Comparison of ENCODE assay signal across 23 cellular contexts in genomic region chr6:47495207-47495606, GRCh38. TPM values are rescaled to one million over a fixed set of nuclear protein-coding genes. Genes with fewer than 3 reads are reported as not detected.
DNase-seq lines count a peak whose midpoint lies in the region; ATAC-seq, FAIRE-seq and TF ChIP-seq lines count a peak whose summit lies in the region.
"Had no signal": no experiment of that assay in that cellular context is flagged by ENCODE, and none has a peak within 500 bp of the region (broad histone marks: within the 10 kb centered on the region; RNA-seq: fewer than 3 reads in every experiment).

No MANE protein-coding gene starts in this region.

- H2BK120ac ChIP-seq in H1 (replicated peaks; ENCODE audit: low read depth, low read length) (no peak overlapping the region), trophoblast cell (ENCODE audit: insufficient read depth, low read length, poor library complexity) (no peak overlapping the region)

- H3K4ac ChIP-seq in H1 (replicated peaks; ENCODE audit: insufficient read length, low read depth, low read length) (no peak overlapping the region), trophoblast cell (ENCODE audit: low read depth, low read length) (peak overlapping the region; percentile 57)

- no peaks in the 10 kb centered on the region for H3K9me2 ChIP-seq in GM23338 (ENCODE audit: insufficient read depth)

- ATAC-seq in GM23338: no peak; the same call in 2 of the 3 replicates
- no peak for ATAC-seq in GM18498 (IDR thresholded peaks at IDR 0.05; ENCODE audit: unreplicated experiment)
- ATAC-seq in HG03457 (IDR thresholded peaks at IDR 0.05; ENCODE audit: unreplicated experiment): no peak

- H3K36me3 Mint-ChIP-seq in GM23338 (ENCODE audit: low read depth): peaks cover 6% of the 10 kb centered on the region; the same call in 1 of the 3 replicates
- H3K36me3 Mint-ChIP-seq in activated CD4-positive, alpha-beta T cell treated with anti-CD3 and anti-CD28 coated beads, Interleukin-2, amount 10 ng/mL, durations not matched to agents 7 days and 5 days (ENCODE audit: low read depth): peaks cover 8% of the 10 kb centered on the region
- H3K36me3 Mint-ChIP-seq: CD4-positive, CD25-positive, alpha-beta regulatory T cell had no signal

- DNase-seq in GM23338 (ENCODE audit: low spot score) (no peak), H1 (ENCODE audit: low read depth in 1 of 2, low spot score in 2 of 2) (no peak), trophoblast cell (peak in 1 of 2 donors; percentile 52), vagina (ENCODE audit: extremely low spot score in 2 of 2) (no peak)
- no peak for DNase-seq in activated CD4-positive, alpha-beta T cell treated with anti-CD3 and anti-CD28 coated beads, Interleukin-2, amount 10 ng/mL, durations not matched to agents 7 days and 5 days
- DNase-seq: ACHN; BE2C; C1 segment of cervical spinal cord; Caco-2; CD4-positive, CD25-positive, alpha-beta regulatory T cell; DMS153; DMS79; GDM1; H7; IMR-90; Karpas-422; KBM-7 had no signal

- H3K9me3 ChIP-seq in HEK293 (ENCODE audit: control insufficient read depth, insufficient read depth, low read depth, low read length): no peaks in the 10 kb centered on the region
- H3K9me3 ChIP-seq in H1 (ENCODE audit: insufficient read depth in 2 of 2, low read depth in 1 of 2, low read length in 1 of 2): no peaks in the 10 kb centered on the region
- no peaks in the 10 kb centered on the region for H3K9me3 ChIP-seq in trophoblast cell (ENCODE audit: insufficient read depth, low read depth, low read length)
- H3K9me3 ChIP-seq in vagina: no peaks in the 10 kb centered on the region
- H3K9me3 ChIP-seq: BE2C had no signal

- no peak for FAIRE-seq in H1 (lab: Jason Lieb, UNC)
- FAIRE-seq: A204.1, GM19239, HTR-8/SVneo had no signal

- no peak overlapping the region for H4K5ac ChIP-seq in H1 (ENCODE audit: insufficient read length, low read depth, low read length)

- H3K23ac ChIP-seq in H1 (ENCODE audit: insufficient read length): no peak overlapping the region
- H3K23ac ChIP-seq in trophoblast cell (ENCODE audit: low read length): no peak overlapping the region

- no peak overlapping the region for H3K14ac ChIP-seq in H1 (ENCODE audit: insufficient read length)
- no peak overlapping the region for H3K14ac ChIP-seq in trophoblast cell (ENCODE audit: low read length)

- H3K56ac ChIP-seq in H1 (replicated peaks; ENCODE audit: insufficient read length, low read depth, low read length): no peak overlapping the region

- no peak overlapping the region for H3K4me2 ChIP-seq in GM23338
- 0 out of 4 replicates have a peak overlapping the region, but pooled peaks of 1 of the 2 experiments have one; percentile 32 for H3K4me2 ChIP-seq in H1 (ENCODE audit: insufficient read depth in 1 of 2, low read depth in 2 of 2, low read length in 2 of 2)
- H3K4me2 ChIP-seq in trophoblast cell (ENCODE audit: low read length): no peak overlapping the region

- peaks cover 75% of the 10 kb centered on the region for H3K4me1 Mint-ChIP-seq in GM23338
- peaks cover 19% of the 10 kb centered on the region for H3K4me1 Mint-ChIP-seq in activated CD4-positive, alpha-beta T cell treated with anti-CD3 and anti-CD28 coated beads, Interleukin-2, amount 10 ng/mL, durations not matched to agents 7 days and 5 days

- H2BK20ac ChIP-seq in H1 (ENCODE audit: low read length): no peak overlapping the region

- H3K4me1 ChIP-seq in GM23338 (ENCODE audit: insufficient read depth) (peaks cover 70% of the 10 kb centered on the region), HEK293 (ENCODE audit: control insufficient read depth, insufficient read depth, low read length) (peaks cover 14% of the 10 kb centered on the region; the same call in 1 of the 2 replicates), H1 (replicated peaks in 1 of 4; ENCODE audit: control insufficient read depth in 3 of 4, insufficient read depth in 4 of 4, low read length in 3 of 4) (peaks cover 2 to 13% (median 6%) of the 10 kb centered on the region in 4 experiments; a peak in 5 of 7 replicates), trophoblast cell (ENCODE audit: control insufficient read depth in 1 of 2, insufficient read depth in 2 of 2, low read length in 2 of 2) (no peaks in the 10 kb centered on the region), vagina (peaks cover 28% of the 10 kb centered on the region)
- H3K4me1 ChIP-seq: BE2C had no signal

- no peak overlapping the region for H4K12ac ChIP-seq in trophoblast cell (ENCODE audit: low read depth, low read length)

- POLR2A ChIA-PET in HEK293 (lab: Yijun Ruan, JAX) (interaction anchor here (1.3 kb wide), 1 partner anchor 18 kb away, joined by 3 read pairs; the partner anchor contains the start of gene CD2AP), H1 (lab: Charles Lee; ENCODE audit: partially characterized antibody) (interaction anchor here (1.7 kb wide), 1 partner anchor 17 kb away, joined by 6 read pairs; the partner anchor contains the start of gene CD2AP)
- POLR2A ChIA-PET in activated CD4-positive, alpha-beta T cell treated with anti-CD3 and anti-CD28 coated beads, Interleukin-2, amount 10 ng/mL, durations not matched to agents 7 days and 5 days (lab: Charles Lee): no interaction called here

- no peaks in the 10 kb centered on the region for H3K23me2 ChIP-seq in H1 (ENCODE audit: low read depth, low read length)

- H2BK15ac ChIP-seq in H1 (ENCODE audit: low read length): no peak overlapping the region

- no peaks in the 10 kb centered on the region for H3F3A ChIP-seq in GM23338 (replicated peaks; ENCODE audit: low read depth)

- H3K36me3 ChIP-seq in GM23338 (ENCODE audit: insufficient read depth) (no peaks in the 10 kb centered on the region), HEK293 (ENCODE audit: control insufficient read depth in 2 of 2, insufficient read depth in 1 of 2, low read length in 2 of 2) (no peaks in the 10 kb centered on the region), H1 (ENCODE audit: control insufficient read depth in 2 of 4, insufficient read depth in 4 of 4, low read length in 3 of 4) (no peaks in the 10 kb centered on the region), trophoblast cell (ENCODE audit: control insufficient read depth in 1 of 2, insufficient read depth in 2 of 2, low read length in 2 of 2) (no peaks in the 10 kb centered on the region), vagina (no peaks in the 10 kb centered on the region)
- H3K36me3 ChIP-seq: BE2C had no signal

- H2AFZ ChIP-seq in GM23338: no peak overlapping the region
- no peak overlapping the region for H2AFZ ChIP-seq in H1 (ENCODE audit: low read length)
- no peak overlapping the region for H2AFZ ChIP-seq in trophoblast cell (ENCODE audit: insufficient read depth, low read length, poor library complexity)

- H3K79me2 ChIP-seq in GM23338 (replicated peaks; ENCODE audit: insufficient read depth): peaks cover 100% of the 10 kb centered on the region
- H3K79me2 ChIP-seq in H1 (ENCODE audit: control insufficient read depth in 1 of 2, insufficient read depth in 2 of 2, low read length in 2 of 2): peaks cover 49 to 100% of the 10 kb centered on the region in 2 experiments
- H3K79me2 ChIP-seq in trophoblast cell (ENCODE audit: control insufficient read depth, insufficient read depth, low read length, poor library complexity): peaks cover 8% of the 10 kb centered on the region

- H3K4me3 ChIP-seq in GM23338 (no peak overlapping the region), HEK293 (ENCODE audit: low read depth, low read length) (no peak overlapping the region), H1 (ENCODE audit: extremely low read depth in 1 of 4, insufficient read depth in 2 of 4, low read depth in 3 of 4, low read length in 4 of 4) (no peak overlapping the region), trophoblast cell (ENCODE audit: low read depth, low read length) (no peak overlapping the region), vagina (no peak overlapping the region)

- no peak overlapping the region for H4K8ac ChIP-seq in H1 (ENCODE audit: extremely low read depth, insufficient read depth, low read length)
- no peak overlapping the region for H4K8ac ChIP-seq in trophoblast cell (ENCODE audit: low read depth, low read length)

- H2BK5ac ChIP-seq in H1 (ENCODE audit: low read depth, low read length) (peak overlapping the region; percentile 60; the same call in 1 of the 2 replicates), trophoblast cell (ENCODE audit: low read depth, low read length, poor library complexity) (no peak overlapping the region)

- H3K18ac ChIP-seq in H1 (ENCODE audit: extremely low read depth, low read length) (no peak overlapping the region), trophoblast cell (ENCODE audit: low read length) (no peak overlapping the region)

- H3K27me3 ChIP-seq in GM23338 (ENCODE audit: insufficient read depth) (no peaks in the 10 kb centered on the region), H1 (replicated peaks in 1 of 4; ENCODE audit: control insufficient read depth in 3 of 4, extremely low read depth in 1 of 4, insufficient read depth in 3 of 4, low read length in 3 of 4) (no peaks in the 10 kb centered on the region), trophoblast cell (ENCODE audit: insufficient read depth, low read length) (no peaks in the 10 kb centered on the region), vagina (no peaks in the 10 kb centered on the region)
- H3K27me3 ChIP-seq: BE2C had no signal

- TF ChIP-seq POLR2A in H1 (IDR thresholded peaks at IDR 0.05; ENCODE audit: control extremely low read depth in 1 of 2, low read depth in 2 of 2, low read length in 2 of 2) (no peak), vagina (IDR thresholded peaks at IDR 0.05) (no peak)

- TF ChIP-seq CTCF in GM23338 (conservative IDR thresholded peaks at IDR 0.05; ENCODE audit: low read depth in 2 of 2): no peak
- no peak for TF ChIP-seq CTCF in HEK293 (tag by site-specific recombination; IDR thresholded peaks at IDR 0.05)
- TF ChIP-seq CTCF in H1 (IDR thresholded peaks at IDR 0.05; ENCODE audit: control extremely low read depth in 1 of 3, insufficient read depth in 1 of 3, low read depth in 1 of 3, low read length in 3 of 3): no peak
- TF ChIP-seq CTCF in vagina (IDR thresholded peaks at IDR 0.05): no peak

- H4K20me1 ChIP-seq in GM23338 (replicated peaks; ENCODE audit: insufficient read depth) (peaks cover 18% of the 10 kb centered on the region), H1 (replicated peaks in 1 of 2; ENCODE audit: control insufficient read depth in 1 of 2, insufficient read depth in 2 of 2, low read length in 2 of 2) (peaks cover 9 to 12% of the 10 kb centered on the region in 2 experiments)

- intact Hi-C loops in vagina (cut with DNase I): no loop called here

- CTCF ChIA-PET in HEK293 (lab: Yijun Ruan, JAX): interaction anchor here (0.5 kb wide), 1 partner anchor 26 kb away, joined by 3 read pairs; no protein-coding TSS in a partner anchor
- CTCF ChIA-PET in H1 (lab: Charles Lee; ENCODE audit: partially characterized antibody): interaction anchor here (0.7 kb wide), 1 partner anchor 785 kb away, joined by 3 read pairs; no protein-coding TSS in a partner anchor
- CTCF ChIA-PET in activated CD4-positive, alpha-beta T cell treated with anti-CD3 and anti-CD28 coated beads, Interleukin-2, amount 10 ng/mL, durations not matched to agents 7 days and 5 days (lab: Charles Lee): no interaction called here

- no peak for TF ChIP-seq EP300 in H1 (IDR thresholded peaks at IDR 0.05; ENCODE audit: borderline replicate concordance in 1 of 2, low read depth in 2 of 2, low read length in 2 of 2)

- 84 to 100% methylated on average over 1 to 8 of the region's 8 CpGs for WGBS in H1 (ENCODE audit: extremely low coverage in 1 of 2, insufficient coverage in 1 of 2, insufficient read length in 1 of 2, insufficient replicate concordance in 2 of 2, low coverage in 1 of 2, low lambda C conversion rate in 2 of 2, missing lambda C conversion rate in 1 of 2), 2 experiments
- 100% methylated on average over 3 of the region's 8 CpGs for whole genome bisulfite sequencing in trophoblast cell (ENCODE audit: extremely low coverage, insufficient coverage, insufficient read length)

- H2BK12ac ChIP-seq in H1 (ENCODE audit: low read depth, low read length) (no peak overlapping the region), trophoblast cell (ENCODE audit: low read length) (no peak overlapping the region)

- H3K4me3 Mint-ChIP-seq in GM23338: no peak overlapping the region
- no peak overlapping the region for H3K4me3 Mint-ChIP-seq in activated CD4-positive, alpha-beta T cell treated with anti-CD3 and anti-CD28 coated beads, Interleukin-2, amount 10 ng/mL, durations not matched to agents 7 days and 5 days
- H3K4me3 Mint-ChIP-seq: CD4-positive, CD25-positive, alpha-beta regulatory T cell had no signal

- no peak overlapping the region; the same call in 1 of the 2 replicates for H3K27ac Mint-ChIP-seq in GM23338
- H3K27ac Mint-ChIP-seq in activated CD4-positive, alpha-beta T cell treated with anti-CD3 and anti-CD28 coated beads, Interleukin-2, amount 10 ng/mL, durations not matched to agents 7 days and 5 days: no peak overlapping the region
- H3K27ac Mint-ChIP-seq: CD4-positive, CD25-positive, alpha-beta regulatory T cell had no signal

- H4K91ac ChIP-seq in H1 (replicated peaks; ENCODE audit: insufficient read length, low read length) (no peak overlapping the region), trophoblast cell (ENCODE audit: low read depth, low read length) (no peak overlapping the region)

- TF ChIP-seq RAD21 in H1 (IDR thresholded peaks at IDR 0.05 in 1 of 2, conservative IDR thresholded peaks at IDR 0.05 in 1 of 2; ENCODE audit: low read depth in 2 of 2, low read length in 2 of 2): no peak

- peak overlapping the region; percentile 39 for H3K27ac ChIP-seq in GM23338 (ENCODE audit: low read depth)
- H3K27ac ChIP-seq in HEK293 (ENCODE audit: extremely low read depth, low read depth, low read length): no peak overlapping the region
- H3K27ac ChIP-seq in H1 (ENCODE audit: low read depth, low read length): no peak overlapping the region
- H3K27ac ChIP-seq in trophoblast cell (ENCODE audit: low read depth, low read length): no peak overlapping the region
- no peak overlapping the region for H3K27ac ChIP-seq in vagina

- no peak overlapping the region for H3K9ac ChIP-seq in H1 (replicated peaks in 1 of 4; ENCODE audit: extremely low read depth in 1 of 4, low read depth in 3 of 4, low read length in 3 of 4)
- no peak overlapping the region for H3K9ac ChIP-seq in trophoblast cell (ENCODE audit: low read length)

- H2AK5ac ChIP-seq in H1 (ENCODE audit: low read depth, low read length) (no peak overlapping the region; the same call in 1 of the 2 replicates), trophoblast cell (ENCODE audit: low read length) (no peak overlapping the region)

- no peaks in the 10 kb centered on the region for H3K9me3 Mint-ChIP-seq in GM23338
- peaks cover 5% of the 10 kb centered on the region for H3K9me3 Mint-ChIP-seq in activated CD4-positive, alpha-beta T cell treated with anti-CD3 and anti-CD28 coated beads, Interleukin-2, amount 10 ng/mL, durations not matched to agents 7 days and 5 days

- H3K79me1 ChIP-seq in H1 (ENCODE audit: low read depth, low read length): peaks cover 5% of the 10 kb centered on the region
- no peaks in the 10 kb centered on the region for H3K79me1 ChIP-seq in trophoblast cell (ENCODE audit: low read length)

- H3K27me3 Mint-ChIP-seq in GM23338 (ENCODE audit: insufficient read depth, low read depth, poor library complexity): peaks cover 4% of the 10 kb centered on the region
- H3K27me3 Mint-ChIP-seq in activated CD4-positive, alpha-beta T cell treated with anti-CD3 and anti-CD28 coated beads, Interleukin-2, amount 10 ng/mL, durations not matched to agents 7 days and 5 days: no peaks in the 10 kb centered on the region
- H3K27me3 Mint-ChIP-seq: CD4-positive, CD25-positive, alpha-beta regulatory T cell had no signal

RNA-seq across cellular contexts. Expression of gene CD2AP, which starts 17.6 kb away (rescaled TPM):
- 81.7 and 93.2 TPM in 2 replicates for total RNA-seq in GM23338 (2014; rRNA removed; shearing (Covaris generic))
- polyA plus RNA-seq in GM23338 (2016; fragmentation: Nextera tagmentation; extraction: Ambion mirVana) (29.9 and 38.0 TPM in 2 replicates), H1 (2011; rRNA removed) (4.8 and 8.6 TPM in 2 replicates)
- total RNA-seq in H1 (2021; fragmentation: NEBNext Ultra II Directional; extraction: Animal tissue kit (Norgen Biotek cat#: 25700)): 69.7 and 75.6 TPM in 2 replicates
- 15.7 TPM for polyA plus RNA-seq in H1 (2011; cell fraction: cytosol; rRNA removed)
- polyA plus RNA-seq in H1 (2011; cell fraction: nucleus; rRNA removed): 5.1 TPM
- 14.1 to 33.7 TPM (median 18.2 TPM) in 4 replicates for polyA plus RNA-seq in H1 (2012, experiment 1 of 2)
- 1.8 TPM for polyA plus RNA-seq in H1 (2012, experiment 2 of 2)
- polyA plus RNA-seq in H1 (2013, experiment 1 of 2): 43.2 TPM
- polyA plus RNA-seq in H1 (2013, experiment 2 of 2): 41.9 TPM
- 10.9 and 15.9 TPM in 2 replicates for polyA minus RNA-seq in H1 (2011; rRNA and poly(A)+ RNA removed)
- polyA minus RNA-seq in H1 (2011; cell fraction: cytosol; rRNA and poly(A)+ RNA removed): 18.2 TPM
- 54.4 TPM for polyA minus RNA-seq in H1 (2011; cell fraction: nucleus; rRNA and poly(A)+ RNA removed)
- 26.6 and 27.1 TPM in 2 replicates for polyA plus RNA-seq in trophoblast cell (2013)
- total RNA-seq in vagina: 23.6 TPM
- total RNA-seq in activated CD4-positive, alpha-beta T cell treated with anti-CD3 and anti-CD28 coated beads, Interleukin-2, amount 10 ng/mL, durations not matched to agents 7 days and 5 days: 10 to 100 TPM; 35.1 to 40.3 TPM
